In genomic region chr7:114554781-114555537, GRCh38 we compare ENCODE assay signal across 1 cellular context.
A peak's percentile ranks its signal among the peaks of the same experiment; 100 is the strongest.
TF ChIP-seq lines count a peak whose summit lies in the region.

No MANE protein-coding gene starts in this region.

TF ChIP-seq in HEK293, 187 proteins besides CTCF, POLR2A, EP300 and RAD21 (continued from another document):
- TF ChIP-seq PRDM10 (tag by site-specific recombination; IDR thresholded peaks at IDR 0.05), result 0 out of 2 replicates have a peak, but pooled peaks have one; percentile 9
- TF ChIP-seq ZNF362 (tag by site-specific recombination; IDR thresholded peaks at IDR 0.05), result peak; percentile 76; the same call in 1 of the 2 replicates
- TF ChIP-seq ZNF23 (tag by site-specific recombination; IDR thresholded peaks at IDR 0.05; ENCODE audit: borderline replicate concordance), result no peak
